In genomic region chr1:8312235-8313218, GRCh38 we compare ENCODE assay signal across 15 cellular contexts. TPM values are rescaled to one million over a fixed set of nuclear protein-coding genes. Genes with fewer than 3 reads are reported as not detected.
DNase-seq lines count a peak whose midpoint lies in the region; ATAC-seq and TF ChIP-seq lines count a peak whose summit lies in the region.
"Had no signal": no experiment of that assay in that cellular context is flagged by ENCODE, and none has a peak within 500 bp of the region (broad histone marks: within the 10 kb centered on the region; RNA-seq: fewer than 3 reads in every experiment).

No MANE protein-coding gene starts in this region.

- DNase-seq in NCI-H187 treated with DMSO at 0.1 percent for 48 hours (lab: John Stamatoyannopoulos, UW) (peak; percentile 20), NCI-H187 (lab: John Stamatoyannopoulos, UW) (no peak), ascending aorta (ENCODE audit: low spot score in 2 of 2) (no peak), left lobe of liver (ENCODE audit: low spot score) (peak; percentile 93), thyroid gland (peak in 1 of 2 donors; percentile 31), NOMO-1 treated with DMSO at 0.1 percent for 48 hours (lab: John Stamatoyannopoulos, UW; ENCODE audit: unreplicated experiment) (no peak), LoVo (ENCODE audit: low spot score) (no peak), HT-29 (ENCODE audit: low spot score) (no peak)
- DNase-seq: activated CD4-positive, alpha-beta T cell treated with anti-CD3 and anti-CD28 coated beads, Interleukin-2, amount 10 ng/mL, durations not matched to agents 7 days and 5 days; EL; head of caudate nucleus; NCI-H1048; stimulated activated CD4-positive, alpha-beta T cell treated with anti-CD3 and anti-CD28 coated beads, Interleukin-12 subunit alpha, Interleukin-12 subunit beta, amount 100 ng/mL, for 4 hours; stimulated activated naive CD4-positive, alpha-beta T cell treated with Interleukin-2 at 50 U/mL for 16 hours had no signal

- no peaks in the 10 kb centered on the region for H3K9me3 ChIP-seq in ascending aorta
- H3K9me3 ChIP-seq in thyroid gland: no peaks in the 10 kb centered on the region

- TF ChIP-seq CTCF in ascending aorta (IDR thresholded peaks at IDR 0.05) (no peak), thyroid gland (IDR thresholded peaks at IDR 0.05) (no peak)

- H3K4me1 ChIP-seq in ascending aorta (peaks cover 0 to 14% of the 10 kb centered on the region in 2 donors), thyroid gland (peaks cover 4 to 24% of the 10 kb centered on the region in 2 donors)

- peak; percentile 74 for ATAC-seq in left lobe of liver
- ATAC-seq: K562 had no signal

- peak overlapping the region; percentile 14 to 30 for H3K27ac ChIP-seq in ascending aorta
- H3K27ac ChIP-seq in thyroid gland: peak overlapping the region in 2 of 3 donors; percentile 1 to 58

- H3K27me3 ChIP-seq in ascending aorta (no peaks in the 10 kb centered on the region), thyroid gland (no peaks in the 10 kb centered on the region)

- intact Hi-C loops in ascending aorta (cut with DNase I): loop anchor here (10.0 kb wide), 1 partner anchor 198 kb away; no protein-coding TSS in a partner anchor
- intact Hi-C loops in thyroid gland (cut with DNase I): loop anchor here (5.0 kb wide), 1 partner anchor 280 kb away; no protein-coding TSS in a partner anchor

- H3K36me3 ChIP-seq in ascending aorta (no peaks in the 10 kb centered on the region), thyroid gland (no peaks in the 10 kb centered on the region)

- H3K4me3 ChIP-seq in ascending aorta (no peak overlapping the region), thyroid gland (replicated peaks in 1 of 3) (no peak overlapping the region)
- H3K4me3 ChIP-seq: K562 had no signal

- 84 to 85% methylated on average over 17 of the region's 17 CpGs for WGBS in thyroid gland, 2 donors

- no peak for TF ChIP-seq POLR2A in thyroid gland (IDR thresholded peaks at IDR 0.05)

RNA-seq across cellular contexts. Expression of gene SLC45A1, which starts 5.4 kb away (rescaled TPM):
- total RNA-seq in ascending aorta: 3.2 TPM
- 0.20 TPM for total RNA-seq in left lobe of liver
- 1 to 10 TPM; 1.6 to 4.8 (median 3.0) TPM for total RNA-seq in thyroid gland
- not detected in 2 replicates for total RNA-seq in HT-29 (2014; rRNA removed; shearing (Covaris generic))
- total RNA-seq: K562 had no signal

Comparison
In these comparisons a context has a peak if more than half of its experiments do, and no peak if none do; other contexts are left out.
1. DNase-seq: peak in NCI-H187 treated with DMSO at 0.1 percent for 48 hours (single experiment) and left lobe of liver (single experiment); none in NCI-H187 (0 of 2), ascending aorta (0 of 2), NOMO-1 treated with DMSO at 0.1 percent for 48 hours (single experiment), LoVo (single experiment) and HT-29 (single experiment).